In the genomic region with DNA sequence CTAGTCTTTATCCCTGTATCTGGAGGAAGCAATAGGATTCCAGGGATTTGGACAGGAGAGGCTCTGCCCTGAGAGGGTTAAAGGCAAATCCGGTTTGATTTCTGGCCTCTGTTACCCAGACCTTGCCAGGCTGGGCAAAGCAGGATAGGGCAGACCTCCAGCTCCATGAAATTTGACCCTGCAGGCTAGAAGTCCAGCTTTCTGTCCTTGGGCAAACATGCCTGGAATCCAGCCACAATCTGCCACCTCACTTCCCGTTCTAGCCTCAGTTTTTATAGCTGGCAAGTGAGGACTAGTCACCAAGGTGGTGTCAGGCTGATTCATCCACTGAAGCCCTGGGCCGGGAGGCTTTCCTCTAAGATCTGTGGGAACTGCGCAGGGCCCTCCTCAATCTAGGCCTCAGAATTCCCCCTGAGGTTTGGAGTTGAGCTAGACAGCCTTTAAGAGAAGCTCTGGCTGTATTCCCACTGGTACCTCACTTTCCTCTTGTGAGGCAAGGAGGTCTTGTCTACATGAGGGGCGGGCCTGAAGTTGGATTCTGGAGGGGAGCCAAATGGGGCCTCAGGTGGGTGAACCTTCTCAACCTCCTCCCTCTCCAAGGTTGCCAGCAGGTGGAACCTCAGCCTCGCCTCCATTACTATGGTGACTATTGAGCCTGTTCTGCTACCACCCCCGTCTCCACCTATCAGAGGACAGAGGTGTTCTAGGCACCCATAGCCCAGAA, we compare ENCODE assay signal across 1 cellular context.
A peak's percentile ranks its signal among the peaks of the same experiment; 100 is the strongest.
TF ChIP-seq lines count a peak whose summit lies in the region.

No MANE protein-coding gene starts in this region.

TF ChIP-seq in SK-N-SH, 30 proteins besides CTCF, POLR2A, EP300 and RAD21:
- TF ChIP-seq, protein P1, sequence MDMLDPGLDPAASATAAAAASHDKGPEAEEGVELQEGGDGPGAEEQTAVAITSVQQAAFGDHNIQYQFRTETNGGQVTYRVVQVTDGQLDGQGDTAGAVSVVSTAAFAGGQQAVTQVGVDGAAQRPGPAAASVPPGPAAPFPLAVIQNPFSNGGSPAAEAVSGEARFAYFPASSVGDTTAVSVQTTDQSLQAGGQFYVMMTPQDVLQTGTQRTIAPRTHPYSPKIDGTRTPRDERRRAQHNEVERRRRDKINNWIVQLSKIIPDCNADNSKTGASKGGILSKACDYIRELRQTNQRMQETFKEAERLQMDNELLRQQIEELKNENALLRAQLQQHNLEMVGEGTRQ (IDR thresholded peaks at IDR 0.05; ENCODE audit: borderline replicate concordance, low read depth, low read length) = no peak
- TF ChIP-seq NFIC (IDR thresholded peaks at IDR 0.05; ENCODE audit: borderline replicate concordance) (peak; percentile 96), GATA2 (CRISPR knock-in tag; IDR thresholded peaks at IDR 0.05) (no peak), ELF1 (IDR thresholded peaks at IDR 0.05) (peak; percentile 54), NRF1 (IDR thresholded peaks at IDR 0.05; ENCODE audit: low read depth, low read length) (peak; percentile 38; the same call in 1 of the 2 replicates), GABPA (IDR thresholded peaks at IDR 0.05; ENCODE audit: low read depth) (peak; percentile 49; the same call in 1 of the 2 replicates), RXRA (IDR thresholded peaks at IDR 0.05; ENCODE audit: borderline replicate concordance, low read depth) (peak; percentile 87; the same call in 1 of the 2 replicates), YY1 (IDR thresholded peaks at IDR 0.05; ENCODE audit: low read depth) (no peak), SIN3A (IDR thresholded peaks at IDR 0.05; ENCODE audit: borderline replicate concordance, low read depth, low read length) (peak; percentile 65; the same call in 1 of the 2 replicates), JUND (IDR thresholded peaks at IDR 0.05) (peak; percentile 87), TAF1 (IDR thresholded peaks at IDR 0.05; ENCODE audit: borderline replicate concordance, low read depth, low read length) (peak; percentile 54; the same call in 1 of the 2 replicates), FOSL2 (IDR thresholded peaks at IDR 0.05; ENCODE audit: borderline replicate concordance, low read depth) (peak; percentile 96), TEAD4 (IDR thresholded peaks at IDR 0.05; ENCODE audit: borderline replicate concordance, insufficient read depth) (peak; percentile 85), RCOR1 (IDR thresholded peaks at IDR 0.05; ENCODE audit: low read length) (peak; percentile 19; the same call in 1 of the 2 replicates), TCF12 (IDR thresholded peaks at IDR 0.05) (peak; percentile 91), POLR2AphosphoS5 (IDR thresholded peaks at IDR 0.05; ENCODE audit: low read depth, low read length) (peak; percentile 85; the same call in 1 of the 2 replicates)
- TF ChIP-seq, protein P2, sequence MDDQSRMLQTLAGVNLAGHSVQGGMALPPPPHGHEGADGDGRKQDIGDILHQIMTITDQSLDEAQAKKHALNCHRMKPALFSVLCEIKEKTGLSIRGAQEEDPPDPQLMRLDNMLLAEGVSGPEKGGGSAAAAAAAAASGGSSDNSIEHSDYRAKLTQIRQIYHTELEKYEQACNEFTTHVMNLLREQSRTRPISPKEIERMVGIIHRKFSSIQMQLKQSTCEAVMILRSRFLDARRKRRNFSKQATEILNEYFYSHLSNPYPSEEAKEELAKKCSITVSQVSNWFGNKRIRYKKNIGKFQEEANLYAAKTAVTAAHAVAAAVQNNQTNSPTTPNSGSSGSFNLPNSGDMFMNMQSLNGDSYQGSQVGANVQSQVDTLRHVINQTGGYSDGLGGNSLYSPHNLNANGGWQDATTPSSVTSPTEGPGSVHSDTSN (IDR thresholded peaks at IDR 0.05) = peak; percentile 67
- TF ChIP-seq, protein P3, sequence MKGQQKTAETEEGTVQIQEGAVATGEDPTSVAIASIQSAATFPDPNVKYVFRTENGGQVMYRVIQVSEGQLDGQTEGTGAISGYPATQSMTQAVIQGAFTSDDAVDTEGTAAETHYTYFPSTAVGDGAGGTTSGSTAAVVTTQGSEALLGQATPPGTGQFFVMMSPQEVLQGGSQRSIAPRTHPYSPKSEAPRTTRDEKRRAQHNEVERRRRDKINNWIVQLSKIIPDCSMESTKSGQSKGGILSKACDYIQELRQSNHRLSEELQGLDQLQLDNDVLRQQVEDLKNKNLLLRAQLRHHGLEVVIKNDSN (IDR thresholded peaks at IDR 0.05; ENCODE audit: borderline replicate concordance, low read depth) = no peak
- TF ChIP-seq, protein P4, sequence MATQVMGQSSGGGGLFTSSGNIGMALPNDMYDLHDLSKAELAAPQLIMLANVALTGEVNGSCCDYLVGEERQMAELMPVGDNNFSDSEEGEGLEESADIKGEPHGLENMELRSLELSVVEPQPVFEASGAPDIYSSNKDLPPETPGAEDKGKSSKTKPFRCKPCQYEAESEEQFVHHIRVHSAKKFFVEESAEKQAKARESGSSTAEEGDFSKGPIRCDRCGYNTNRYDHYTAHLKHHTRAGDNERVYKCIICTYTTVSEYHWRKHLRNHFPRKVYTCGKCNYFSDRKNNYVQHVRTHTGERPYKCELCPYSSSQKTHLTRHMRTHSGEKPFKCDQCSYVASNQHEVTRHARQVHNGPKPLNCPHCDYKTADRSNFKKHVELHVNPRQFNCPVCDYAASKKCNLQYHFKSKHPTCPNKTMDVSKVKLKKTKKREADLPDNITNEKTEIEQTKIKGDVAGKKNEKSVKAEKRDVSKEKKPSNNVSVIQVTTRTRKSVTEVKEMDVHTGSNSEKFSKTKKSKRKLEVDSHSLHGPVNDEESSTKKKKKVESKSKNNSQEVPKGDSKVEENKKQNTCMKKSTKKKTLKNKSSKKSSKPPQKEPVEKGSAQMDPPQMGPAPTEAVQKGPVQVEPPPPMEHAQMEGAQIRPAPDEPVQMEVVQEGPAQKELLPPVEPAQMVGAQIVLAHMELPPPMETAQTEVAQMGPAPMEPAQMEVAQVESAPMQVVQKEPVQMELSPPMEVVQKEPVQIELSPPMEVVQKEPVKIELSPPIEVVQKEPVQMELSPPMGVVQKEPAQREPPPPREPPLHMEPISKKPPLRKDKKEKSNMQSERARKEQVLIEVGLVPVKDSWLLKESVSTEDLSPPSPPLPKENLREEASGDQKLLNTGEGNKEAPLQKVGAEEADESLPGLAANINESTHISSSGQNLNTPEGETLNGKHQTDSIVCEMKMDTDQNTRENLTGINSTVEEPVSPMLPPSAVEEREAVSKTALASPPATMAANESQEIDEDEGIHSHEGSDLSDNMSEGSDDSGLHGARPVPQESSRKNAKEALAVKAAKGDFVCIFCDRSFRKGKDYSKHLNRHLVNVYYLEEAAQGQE (IDR thresholded peaks at IDR 0.05; ENCODE audit: low read depth, low read length) = 0 out of 2 replicates have a peak, but pooled peaks have one; percentile 20
- TF ChIP-seq, protein P5, sequence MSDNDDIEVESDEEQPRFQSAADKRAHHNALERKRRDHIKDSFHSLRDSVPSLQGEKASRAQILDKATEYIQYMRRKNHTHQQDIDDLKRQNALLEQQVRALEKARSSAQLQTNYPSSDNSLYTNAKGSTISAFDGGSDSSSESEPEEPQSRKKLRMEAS (IDR thresholded peaks at IDR 0.05; ENCODE audit: low read depth) = peak; percentile 83
TF ChIP-seq in SK-N-SH: peak in this region for 16.
